24 cellular contexts compared by ENCODE assay signal in the genomic region with DNA sequence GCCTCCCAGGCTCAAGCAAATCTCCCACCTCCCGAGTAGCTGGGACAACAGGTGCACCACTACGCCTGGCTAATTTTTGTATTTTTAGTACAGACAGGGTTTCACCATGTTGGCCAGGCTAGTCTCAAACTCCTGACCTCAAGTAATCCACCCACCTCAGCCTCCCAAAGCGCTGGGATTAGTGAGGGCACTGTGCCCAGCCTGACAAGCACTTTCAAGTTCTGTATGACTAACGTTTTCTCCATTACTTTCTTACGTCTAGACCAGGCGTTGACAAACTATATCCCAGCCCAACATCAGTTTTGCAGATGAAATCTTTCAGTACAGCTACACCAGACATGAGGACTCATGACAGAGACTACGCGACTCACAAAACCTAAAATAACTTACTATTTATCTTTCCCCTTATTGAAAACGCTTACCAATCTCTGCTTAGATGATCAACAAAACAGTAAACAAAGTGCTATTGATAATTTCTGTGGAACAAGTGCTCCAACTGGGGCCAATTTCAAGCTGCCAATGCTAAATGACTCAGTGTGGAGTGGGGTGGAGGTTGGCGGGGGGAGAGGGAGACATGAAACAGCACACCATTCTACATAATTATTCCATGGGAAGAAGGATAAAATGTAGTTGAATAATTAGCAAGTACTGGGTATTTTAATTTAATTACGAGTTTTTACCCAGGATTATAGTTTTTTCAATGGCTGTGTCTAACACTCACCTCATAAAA. TPM values are rescaled to one million over a fixed set of nuclear protein-coding genes. Genes with fewer than 3 reads are reported as not detected.
DNase-seq lines count a peak whose midpoint lies in the region; ATAC-seq and TF ChIP-seq lines count a peak whose summit lies in the region.
"Had no signal": no experiment of that assay in that cellular context is flagged by ENCODE, and none has a peak within 500 bp of the region (broad histone marks: within the 10 kb centered on the region; RNA-seq: fewer than 3 reads in every experiment).

No MANE protein-coding gene starts in this region.

- no peaks in the 10 kb centered on the region for H3K27me3 ChIP-seq in MG63
- H3K27me3 ChIP-seq in dorsolateral prefrontal cortex: no peaks in the 10 kb centered on the region
- no peaks in the 10 kb centered on the region for H3K27me3 ChIP-seq in skeletal muscle tissue (ENCODE audit: control insufficient read depth in 3 of 3, insufficient read depth in 3 of 3, low read length in 3 of 3)
- H3K27me3 ChIP-seq: sigmoid colon, uterus had no signal

- H3K27ac ChIP-seq in dorsolateral prefrontal cortex: peak overlapping the region in 56 of 59 donors; percentile 5 to 86 (median 70)
- H3K27ac ChIP-seq in skeletal muscle tissue (ENCODE audit: low read depth, low read length): peak overlapping the region; percentile 76
- H3K27ac ChIP-seq: C4-2B, HL-60, left ventricle myocardium inferior, sigmoid colon, uterus had no signal

- DNase-seq in MG63 (peak; percentile 91), dorsolateral prefrontal cortex (peak in 4 of 10 donors; percentile 13 to 55 (median 42)), hippocampal formation (lab: John Stamatoyannopoulos, UW) (peak; percentile 3 to 39), NCI-H2171 (lab: John Stamatoyannopoulos, UW) (no peak), COLO668 (lab: John Stamatoyannopoulos, UW; ENCODE audit: unreplicated experiment) (no peak)
- DNase-seq: ACHN; activated CD4-positive, alpha-beta T cell treated with anti-CD3 and anti-CD28 coated beads for 36 hours; activated gamma-delta T cell treated with Interleukin-2 at 50 U/mL for 16 hours; activated T-cell treated with anti-CD3 and anti-CD28 coated beads, Interleukin-2, amount 50 U/mL, for 24 hours; left ventricle myocardium inferior; NCI-H1092 treated with DMSO at 0.1 percent for 48 hours; NCI-H2029 treated with DMSO at 0.1 percent for 48 hours; NCI-H345; NCI-H748 treated with DMSO at 0.1 percent for 48 hours; sigmoid colon; stimulated activated CD8-positive, alpha-beta memory T cell treated with anti-CD3 and anti-CD28 coated beads, Interleukin-4, amount 100 ng/mL, for 48 hours; uterus had no signal

- intact Hi-C loops in dorsolateral prefrontal cortex (cut with DNase I): no loop called here

- H3K9ac ChIP-seq in skeletal muscle tissue (ENCODE audit: low read depth in 1 of 3, low read length in 3 of 3): peak overlapping the region in 1 of 3 donors; percentile 54

- H3K9me3 ChIP-seq in MG63: peaks cover 2% of the 10 kb centered on the region; the same call in 1 of the 2 replicates
- no peaks in the 10 kb centered on the region for H3K9me3 ChIP-seq in skeletal muscle tissue (ENCODE audit: control insufficient read depth in 3 of 3, low read length in 3 of 3)
- H3K9me3 ChIP-seq: HAP-1, left ventricle myocardium inferior, sigmoid colon, uterus had no signal

- H3K4me3 ChIP-seq in MG63: no peak overlapping the region
- H3K4me3 ChIP-seq in dorsolateral prefrontal cortex: peak overlapping the region in 7 of 59 donors; percentile 2 to 36 (median 18)
- no peak overlapping the region for H3K4me3 ChIP-seq in skeletal muscle tissue (ENCODE audit: low read length in 3 of 3)
- H3K4me3 ChIP-seq: HAP-1, left ventricle myocardium inferior, sigmoid colon, uterus had no signal

- ATAC-seq in GM19463 (IDR thresholded peaks at IDR 0.05; ENCODE audit: unreplicated experiment): no peak
- ATAC-seq in HG03045 (IDR thresholded peaks at IDR 0.05; ENCODE audit: unreplicated experiment): no peak
- ATAC-seq: activated CD4-positive, alpha-beta T cell treated with anti-CD3 and anti-CD28 coated beads for 36 hours; natural killer cell treated with Interleukin-12 subunit alpha and Interleukin-12 subunit beta and Interleukin-15 and Interleukin-18, amount 100 ng/mL, for 72 hours had no signal

- H3K36me3 ChIP-seq in MG63 (peaks cover 26% of the 10 kb centered on the region), skeletal muscle tissue (ENCODE audit: control insufficient read depth in 3 of 3, insufficient read depth in 3 of 3, low read length in 3 of 3) (peaks cover 3 to 18% (median 9%) of the 10 kb centered on the region in 3 donors)
- H3K36me3 ChIP-seq: uterus had no signal

- peaks cover 0 to 8% (median 0%) of the 10 kb centered on the region in 3 donors for H3K4me1 ChIP-seq in skeletal muscle tissue (ENCODE audit: control insufficient read depth in 3 of 3, insufficient read depth in 3 of 3, low read length in 3 of 3)
- H3K4me1 ChIP-seq: HAP-1, left ventricle myocardium inferior, sigmoid colon, uterus had no signal

- no peak for TF ChIP-seq CTCF in dorsolateral prefrontal cortex (IDR thresholded peaks at IDR 0.05 in 54 of 56, conservative IDR thresholded peaks at IDR 0.05 in 2 of 56; ENCODE audit: low read depth in 1 of 56, partially characterized antibody in 56 of 56)

RNA-seq across cellular contexts. Expression of a gene that starts 59.1 kb away (rescaled TPM):
- 4.4 and 4.9 TPM in 2 replicates for total RNA-seq in MG63 (2014; rRNA removed; shearing (Covaris generic); ENCODE audit: low replicate concordance)
- total RNA-seq in dorsolateral prefrontal cortex (10 to 100 TPM; 19.5 to 34.2 (median 27.2) TPM), skeletal muscle tissue (3.1 TPM)

Comparison
In these comparisons a context has a peak if more than half of its experiments do, and no peak if none do; other contexts are left out.
1. DNase-seq: peak in MG63 (single experiment) and hippocampal formation (2 of 2); none in NCI-H2171 (single experiment) and COLO668 (single experiment).